Comparison of ENCODE assay signal across 16 cellular contexts in genomic region chrX:38982370-38982769, GRCh38.
DNase-seq lines count a peak whose midpoint lies in the region; ATAC-seq and TF ChIP-seq lines count a peak whose summit lies in the region.
"Had no signal": no experiment of that assay in that cellular context is flagged by ENCODE, and none has a peak within 500 bp of the region (broad histone marks: within the 10 kb centered on the region; RNA-seq: fewer than 3 reads in every experiment).

No MANE protein-coding gene starts in this region.

- no peak overlapping the region for H3K27ac ChIP-seq in trophoblast cell (ENCODE audit: low read depth, low read length)
- H3K27ac ChIP-seq: BLaER1, PC-9 had no signal

- no peak overlapping the region for H2AFZ ChIP-seq in trophoblast cell (ENCODE audit: insufficient read depth, low read length, poor library complexity)
- H2AFZ ChIP-seq: PC-9 had no signal

- DNase-seq in COLO668 (lab: John Stamatoyannopoulos, UW; ENCODE audit: unreplicated experiment) = peak; percentile 10
- DNase-seq in GM19238 (ENCODE audit: insufficient read length, low spot score) = peak; percentile 17
- DNase-seq in kidney tubule cell (ENCODE audit: low spot score) = peak; percentile 20
- DNase-seq in MCF 10A (ENCODE audit: unreplicated experiment) = no peak
- no peak for DNase-seq in trophoblast cell
- no peak for DNase-seq in SKM-1 treated with dmso at 0.1 percent for 144 hours (lab: John Stamatoyannopoulos, UW; ENCODE audit: unreplicated experiment)
- DNase-seq: CD8-positive, alpha-beta T cell; KBM-7; NCI-H1436 treated with DMSO at 0.1 percent for 48 hours; NCI-H2081; NCI-H510A; NCI-H774; PC-9 had no signal

- H2AK5ac ChIP-seq in trophoblast cell (ENCODE audit: low read length) = no peak overlapping the region

- no peak overlapping the region for H3K4me3 ChIP-seq in trophoblast cell (ENCODE audit: low read depth, low read length)
- H3K4me3 ChIP-seq: BLaER1, PC-9 had no signal

- no peak overlapping the region for H4K91ac ChIP-seq in trophoblast cell (ENCODE audit: low read depth, low read length)

- no peaks in the 10 kb centered on the region for H3K4me1 Mint-ChIP-seq in MCF 10A (ENCODE audit: insufficient read depth, unreplicated experiment)

- intact Hi-C loops in MCF 10A (cut with micrococcal nuclease) = no loop called here

- no peaks in the 10 kb centered on the region for H3K36me3 ChIP-seq in trophoblast cell (ENCODE audit: control insufficient read depth in 1 of 2, insufficient read depth in 2 of 2, low read length in 2 of 2)
- H3K36me3 ChIP-seq: BLaER1 had no signal

- peaks cover 0 to 4% of the 10 kb centered on the region in 2 experiments for H3K4me1 ChIP-seq in trophoblast cell (ENCODE audit: control insufficient read depth in 1 of 2, insufficient read depth in 2 of 2, low read length in 2 of 2)

- no TSS peak for BruUV-seq in MCF 10A (replicated peaks; lab: Mats Ljungman, UMichigan)

- no peaks in the 10 kb centered on the region for H3K79me2 ChIP-seq in trophoblast cell (ENCODE audit: control insufficient read depth, insufficient read depth, low read length, poor library complexity)

- H2BK5ac ChIP-seq in trophoblast cell (ENCODE audit: low read depth, low read length, poor library complexity) = no peak overlapping the region

- ATAC-seq in HG03175 (IDR thresholded peaks at IDR 0.05; ENCODE audit: unreplicated experiment) (peak; percentile 64), GM19023 (IDR thresholded peaks at IDR 0.05; ENCODE audit: unreplicated experiment) (no peak)
- ATAC-seq: CD8-positive, alpha-beta T cell had no signal

- no peak overlapping the region for H3K4me2 ChIP-seq in trophoblast cell (ENCODE audit: low read length)
- H3K4me2 ChIP-seq: BLaER1, PC-9 had no signal

- POLR2A ChIA-PET in MCF 10A (lab: Yijun Ruan, JAX) = no interaction called here

- H2BK120ac ChIP-seq in trophoblast cell (ENCODE audit: insufficient read depth, low read length, poor library complexity) = no peak overlapping the region

- no peaks in the 10 kb centered on the region for H3K9me3 ChIP-seq in trophoblast cell (ENCODE audit: insufficient read depth, low read depth, low read length)
- H3K9me3 ChIP-seq: BLaER1 had no signal

- H3K79me1 ChIP-seq in trophoblast cell (ENCODE audit: low read length) = no peaks in the 10 kb centered on the region

- H4K8ac ChIP-seq in trophoblast cell (ENCODE audit: low read depth, low read length) = no peak overlapping the region

- WGBS in trophoblast cell (ENCODE audit: extremely low coverage, insufficient coverage, insufficient read length) = no CpG with 5 or more reads among the region's 3 CpGs

- H3K18ac ChIP-seq in trophoblast cell (ENCODE audit: low read length) = no peak overlapping the region

- H3K14ac ChIP-seq in trophoblast cell (ENCODE audit: low read length) = no peak overlapping the region

- no peak overlapping the region for H3K4ac ChIP-seq in trophoblast cell (ENCODE audit: low read depth, low read length)

- TF ChIP-seq CTCF in MCF 10A (IDR thresholded peaks at IDR 0.05; ENCODE audit: unreplicated experiment) = no peak

- H4K12ac ChIP-seq in trophoblast cell (ENCODE audit: low read depth, low read length) = no peak overlapping the region

- H3K36me3 Mint-ChIP-seq in MCF 10A (ENCODE audit: insufficient read depth, unreplicated experiment) = no peaks in the 10 kb centered on the region
- H3K36me3 Mint-ChIP-seq: CD8-positive, alpha-beta T cell had no signal

- H3K27me3 ChIP-seq in trophoblast cell (ENCODE audit: insufficient read depth, low read length) = no peaks in the 10 kb centered on the region
- H3K27me3 ChIP-seq: BLaER1 had no signal

- CTCF ChIA-PET in MCF 10A (lab: Yijun Ruan, JAX) = interaction anchor here (0.6 to 1.1 kb wide), 4 partner anchors 113 to 1918 kb away, joined by 3 to 6 read pairs (median 4); no protein-coding TSS in a partner anchor

- H2BK12ac ChIP-seq in trophoblast cell (ENCODE audit: low read length) = no peak overlapping the region

- no peak overlapping the region for H3K9ac ChIP-seq in trophoblast cell (ENCODE audit: low read length)
- H3K9ac ChIP-seq: BLaER1 had no signal

- no peak overlapping the region for H3K23ac ChIP-seq in trophoblast cell (ENCODE audit: low read length)

- H3K9me3 Mint-ChIP-seq in MCF 10A (ENCODE audit: unreplicated experiment) = no peaks in the 10 kb centered on the region
- H3K9me3 Mint-ChIP-seq: CD8-positive, alpha-beta T cell had no signal

- no peak overlapping the region for H3K4me3 Mint-ChIP-seq in MCF 10A (ENCODE audit: unreplicated experiment)
- H3K4me3 Mint-ChIP-seq: CD8-positive, alpha-beta T cell had no signal

- H3K27me3 Mint-ChIP-seq in MCF 10A (ENCODE audit: insufficient read depth, unreplicated experiment) = peaks cover 50% of the 10 kb centered on the region

- no peak overlapping the region for H3K27ac Mint-ChIP-seq in MCF 10A (ENCODE audit: low read depth, unreplicated experiment)
- H3K27ac Mint-ChIP-seq: CD8-positive, alpha-beta T cell had no signal

Comparison
In these comparisons a context has a peak if more than half of its experiments do, and no peak if none do; other contexts are left out.
1. DNase-seq: peak in COLO668 (single experiment), GM19238 (single experiment) and kidney tubule cell (single experiment); none in MCF 10A (single experiment), trophoblast cell (0 of 2) and SKM-1 treated with dmso at 0.1 percent for 144 hours (single experiment).